7 cellular contexts compared by ENCODE assay signal in the genomic region with DNA sequence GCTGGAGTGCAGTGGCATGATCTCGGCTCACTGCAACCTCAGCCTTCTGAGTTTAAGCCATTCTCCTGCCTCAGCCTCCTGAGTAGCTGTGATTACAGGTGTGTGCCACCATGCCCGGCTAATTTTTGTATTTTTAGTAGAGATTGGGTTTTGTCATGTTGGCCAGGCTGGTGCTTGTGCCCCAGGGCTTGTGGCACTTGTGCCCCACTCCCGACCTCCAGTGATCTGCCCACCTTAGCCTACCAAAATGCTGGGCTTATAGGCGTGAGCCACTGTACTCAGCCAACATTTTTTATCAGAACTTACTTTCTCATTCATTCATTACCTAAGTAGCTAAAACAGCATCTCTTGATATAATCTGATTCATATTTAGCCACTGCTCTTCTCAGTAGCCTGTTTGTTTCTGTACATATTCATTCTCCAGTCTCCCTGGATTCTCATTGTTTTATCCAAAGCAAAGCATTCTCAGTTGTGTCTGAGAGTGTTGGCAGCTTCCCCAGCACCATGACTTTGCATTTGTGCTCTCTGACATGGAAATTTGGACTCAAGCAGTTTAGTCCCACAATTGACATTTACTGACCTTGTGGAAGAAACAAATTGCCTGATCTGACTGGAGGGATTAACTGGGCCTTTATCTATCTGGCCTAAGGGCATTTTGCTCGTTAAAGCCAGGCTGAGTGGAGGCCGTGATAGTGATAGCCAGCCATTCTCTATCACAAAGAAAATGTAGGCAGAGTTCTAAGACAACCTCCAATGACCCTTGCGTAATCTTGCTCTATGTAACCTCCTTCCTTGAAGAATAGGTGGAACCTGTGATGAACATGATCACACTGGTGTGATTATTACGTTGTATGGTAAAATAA. TPM values are rescaled to one million over a fixed set of nuclear protein-coding genes. Genes with fewer than 3 reads are reported as not detected.
A peak's percentile ranks its signal among the peaks of the same experiment; 100 is the strongest.
DNase-seq lines count a peak whose midpoint lies in the region; FAIRE-seq and TF ChIP-seq lines count a peak whose summit lies in the region.

No MANE protein-coding gene starts in this region.

- peak in 18 of 56 donors; percentile 8 to 43 (median 18) for TF ChIP-seq CTCF in dorsolateral prefrontal cortex (IDR thresholded peaks at IDR 0.05 in 54 of 56, conservative IDR thresholded peaks at IDR 0.05 in 2 of 56; ENCODE audit: low read depth in 1 of 56, partially characterized antibody in 56 of 56)

- no peaks in the 10 kb centered on the region for H3K27me3 ChIP-seq in dorsolateral prefrontal cortex

- no peaks in the 10 kb centered on the region for H3K36me3 ChIP-seq in mesodermal cell (ENCODE audit: control insufficient read depth, insufficient read depth, low read length)

- DNase-seq in OCI-M1 (lab: John Stamatoyannopoulos, UW) (peak; percentile 95), dorsolateral prefrontal cortex (peak; percentile 18 to 95 (median 80)), ureter (ENCODE audit: low spot score) (peak; percentile 78), MV-4-11 (lab: John Stamatoyannopoulos, UW) (no peak), SIG-M5 treated with dmso at 0.1 percent for 504 hours (lab: John Stamatoyannopoulos, UW; ENCODE audit: unreplicated experiment) (no peak), GM19239 (ENCODE audit: insufficient read length, low spot score) (no peak)

- H3K4me3 ChIP-seq in dorsolateral prefrontal cortex (no peak overlapping the region), mesodermal cell (ENCODE audit: extremely low read depth, insufficient read depth, low read length, poor library complexity, severe bottlenecking) (no peak overlapping the region)

- intact Hi-C loops in dorsolateral prefrontal cortex (cut with DNase I), result loop anchor here in 1 of 2 donors (2.0 kb wide), 1 partner anchor 41 kb away; no protein-coding TSS in a partner anchor

- FAIRE-seq in GM19239 (lab: Jason Lieb, UNC), result no peak

- 48 to 55% methylated on average over 4 to 5 of the region's 8 CpGs for WGBS in mesodermal cell (ENCODE audit: insufficient coverage in 2 of 2), 2 experiments

- H3K9me3 ChIP-seq in mesodermal cell (ENCODE audit: control insufficient read depth, low read length), result no peaks in the 10 kb centered on the region

- H3K4me1 ChIP-seq in mesodermal cell (ENCODE audit: control insufficient read depth, insufficient read depth, low read length, poor library complexity, severe bottlenecking), result no peaks in the 10 kb centered on the region

- H3K27ac ChIP-seq in dorsolateral prefrontal cortex (peak overlapping the region; percentile 66 to 98 (median 93)), mesodermal cell (ENCODE audit: low read depth, low read length, severe bottlenecking) (peak overlapping the region; percentile 17)

RNA-seq across cellular contexts. Expression of gene AKR1B15, which starts 44.9 kb away (rescaled TPM):
- not detected for total RNA-seq in dorsolateral prefrontal cortex
- polyA plus RNA-seq in mesodermal cell (2013, experiment 1 of 2), result 0.70 TPM
- 1.1 TPM for polyA plus RNA-seq in mesodermal cell (2013, experiment 2 of 2)
- 1.6 TPM for total RNA-seq in ureter

RNA-seq across cellular contexts. Expression of gene BPGM, which starts 52.9 kb away (rescaled TPM):
- 10 to 100 TPM; 10.1 to 26.8 (median 16.2) TPM for total RNA-seq in dorsolateral prefrontal cortex
- polyA plus RNA-seq in mesodermal cell (2013, experiment 1 of 2), result 27.6 TPM
- 28.5 TPM for polyA plus RNA-seq in mesodermal cell (2013, experiment 2 of 2)
- total RNA-seq in ureter, result 25.5 TPM

Comparison
In these comparisons a context has a peak if more than half of its experiments do, and no peak if none do; other contexts are left out.
1. DNase-seq: peak in OCI-M1 (single experiment), dorsolateral prefrontal cortex (10 of 10) and ureter (single experiment); none in MV-4-11 (single experiment), SIG-M5 treated with dmso at 0.1 percent for 504 hours (single experiment) and GM19239 (single experiment).